20 cellular contexts compared by ENCODE assay signal in the genomic region with DNA sequence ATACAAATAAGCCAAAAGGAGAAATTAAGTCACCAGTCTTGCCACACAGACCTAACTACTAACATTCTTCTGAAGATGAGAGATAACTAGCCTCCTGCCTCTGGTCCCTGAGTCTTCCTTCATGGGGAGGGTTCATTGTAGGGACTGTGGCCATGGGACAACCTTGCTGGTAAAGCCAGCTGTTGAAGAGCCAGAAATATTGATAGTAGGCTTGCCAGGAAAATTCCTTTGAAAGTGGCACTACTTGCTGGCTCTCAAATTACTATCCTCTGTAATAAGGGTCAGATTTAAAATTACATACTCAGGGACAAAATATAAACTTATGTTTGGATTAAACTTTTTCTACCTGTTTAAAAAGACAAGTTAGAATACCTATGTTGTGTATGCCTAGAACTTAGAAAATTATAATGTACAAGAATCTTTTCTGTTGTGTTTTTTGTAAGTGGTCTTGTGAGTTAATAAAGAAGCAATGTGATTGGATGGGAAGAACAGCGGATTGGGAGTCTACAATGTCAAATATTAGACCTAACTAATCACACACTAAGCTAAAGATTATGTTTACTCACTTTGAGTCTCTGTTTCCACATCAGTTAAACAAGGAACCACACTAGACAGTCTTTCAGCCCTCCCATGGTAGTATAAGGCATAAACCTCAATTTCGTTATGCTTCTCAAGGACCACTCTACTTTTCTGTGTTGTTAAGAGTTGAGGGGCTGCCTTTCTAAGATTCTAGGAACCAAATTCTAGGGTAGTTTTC.
DNase-seq lines count a peak whose midpoint lies in the region; ATAC-seq, FAIRE-seq and TF ChIP-seq lines count a peak whose summit lies in the region.
"Had no signal": no experiment of that assay in that cellular context is flagged by ENCODE, and none has a peak within 500 bp of the region (broad histone marks: within the 10 kb centered on the region; RNA-seq: fewer than 3 reads in every experiment).

No MANE protein-coding gene starts in this region.

- H3K9ac ChIP-seq in HepG2 (ENCODE audit: insufficient read depth, low read depth, low read length) = no peak overlapping the region

- peaks cover 0 to 18% of the 10 kb centered on the region in 2 experiments; a peak in 3 of 5 replicates for H3K36me3 ChIP-seq in HepG2 (replicated peaks in 1 of 2; ENCODE audit: control insufficient read depth in 1 of 2, insufficient read depth in 2 of 2, low read length in 2 of 2)
- H3K36me3 ChIP-seq in right lobe of liver = peaks cover 0 to 7% (median under 1%) of the 10 kb centered on the region in 4 donors
- H3K36me3 ChIP-seq in OCI-LY7 (ENCODE audit: insufficient read depth, low read length) = peaks cover 31% of the 10 kb centered on the region
- peaks cover 18% of the 10 kb centered on the region for H3K36me3 ChIP-seq in upper lobe of right lung

- H3K27ac ChIP-seq in HepG2 (ENCODE audit: extremely low read length, insufficient read depth, low read length) (no peak overlapping the region), right lobe of liver (no peak overlapping the region), OCI-LY7 (ENCODE audit: low read depth, low read length, poor library complexity, severe bottlenecking) (no peak overlapping the region), upper lobe of right lung (no peak overlapping the region), dorsolateral prefrontal cortex (no peak overlapping the region)
- H3K27ac ChIP-seq: sigmoid colon had no signal

- H2AFZ ChIP-seq in HepG2 (ENCODE audit: low read length) (no peak overlapping the region), OCI-LY7 (ENCODE audit: low read length) (no peak overlapping the region)

- intact Hi-C loops in HepG2 (cut with micrococcal nuclease; ENCODE audit: unreplicated experiment) = no loop called here
- intact Hi-C loops in right lobe of liver (cut with DNase I) = no loop called here
- intact Hi-C loops in OCI-LY7 (cut with micrococcal nuclease; ENCODE audit: unreplicated experiment) = loop anchor here (2.0 kb wide), 1 partner anchor 17 kb away; no protein-coding TSS in a partner anchor
- intact Hi-C loops in upper lobe of right lung (cut with DNase I) = no loop called here
- intact Hi-C loops in dorsolateral prefrontal cortex (cut with DNase I) = no loop called here

- ATAC-seq in HepG2 (peak; percentile 83), right lobe of liver (no peak), upper lobe of right lung (peak; percentile 79), HG03432 (IDR thresholded peaks at IDR 0.05; ENCODE audit: unreplicated experiment) (no peak)
- ATAC-seq: esophagus mucosa, SK-N-SH treated with all-trans-retinoic acid at 6 μM for 48 hours had no signal

- no peak for TF ChIP-seq RAD21 in HepG2 (CRISPR knock-in tag; IDR thresholded peaks at IDR 0.05)

- peak overlapping the region; percentile 20 for H3K27ac Mint-ChIP-seq in chondrocyte (ENCODE audit: unreplicated experiment)
- H3K27ac Mint-ChIP-seq: mesothelial cell of epicardium had no signal

- DNase-seq in HepG2 (ENCODE audit: low spot score) = peak; percentile 50
- no peak for DNase-seq in right lobe of liver
- DNase-seq in OCI-LY7 (ENCODE audit: low spot score) = no peak
- DNase-seq in chondrocyte (ENCODE audit: low spot score) = no peak
- no peak for DNase-seq in upper lobe of right lung
- no peak for DNase-seq in NCI-H345 treated with DMSO at 0.1 percent for 48 hours (lab: John Stamatoyannopoulos, UW; ENCODE audit: unreplicated experiment)
- DNase-seq in dorsolateral prefrontal cortex = no peak
- DNase-seq: activated gamma-delta T cell; NCI-H2029; NCI-H524; nucleus accumbens; sigmoid colon; stimulated activated CD4-positive, alpha-beta T cell treated with anti-CD3 and anti-CD28 coated beads, Interleukin-2, amount 100 ng/mL, for 48 hours had no signal

- TF ChIP-seq CTCF in HepG2 (CRISPR knock-in tag; IDR thresholded peaks at IDR 0.05) (no peak), right lobe of liver (IDR thresholded peaks at IDR 0.05) (no peak), OCI-LY7 (conservative IDR thresholded peaks at IDR 0.05; ENCODE audit: low read length) (no peak), chondrocyte (IDR thresholded peaks at IDR 0.05) (no peak), upper lobe of right lung (IDR thresholded peaks at IDR 0.05) (no peak), dorsolateral prefrontal cortex (IDR thresholded peaks at IDR 0.05 in 54 of 56, conservative IDR thresholded peaks at IDR 0.05 in 2 of 56; ENCODE audit: low read depth in 1 of 56, partially characterized antibody in 56 of 56) (no peak)

- no peak for TF ChIP-seq POLR2A in HepG2 (IDR thresholded peaks at IDR 0.05; ENCODE audit: insufficient read depth in 1 of 2, low read depth in 2 of 2, low read length in 2 of 2)
- no peak for TF ChIP-seq POLR2A in right lobe of liver (IDR thresholded peaks at IDR 0.05)

- H3K27me3 ChIP-seq in HepG2 (ENCODE audit: control insufficient read depth in 1 of 2, insufficient read depth in 2 of 2, low read length in 2 of 2) (no peaks in the 10 kb centered on the region), right lobe of liver (no peaks in the 10 kb centered on the region), upper lobe of right lung (no peaks in the 10 kb centered on the region), dorsolateral prefrontal cortex (no peaks in the 10 kb centered on the region)
- H3K27me3 ChIP-seq: sigmoid colon had no signal

- in situ Hi-C loops in HepG2 (cut with HindIII; ENCODE audit: extremely low pct_ligation_motif_present, low pct_unique_long_range_greater_than_20kb) = no loop called here

- peak; percentile 73 for FAIRE-seq in HepG2 (lab: Jason Lieb, UNC)
- FAIRE-seq: astrocyte, H54, keratinocyte had no signal

- H3K79me2 ChIP-seq in HepG2 (ENCODE audit: insufficient read depth, low read length) (no peaks in the 10 kb centered on the region), OCI-LY7 (ENCODE audit: insufficient read depth, low read depth, low read length) (no peaks in the 10 kb centered on the region)

- H3K9me3 ChIP-seq in HepG2 (ENCODE audit: low read length) (no peaks in the 10 kb centered on the region), right lobe of liver (no peaks in the 10 kb centered on the region), OCI-LY7 (ENCODE audit: low read length) (no peaks in the 10 kb centered on the region), upper lobe of right lung (no peaks in the 10 kb centered on the region)
- H3K9me3 ChIP-seq: sigmoid colon had no signal

- CTCF ChIA-PET in HepG2 (lab: Yijun Ruan, JAX; ENCODE audit: low intra/inter-chr PET ratio, low total read pairs) = no interaction called here
- CTCF ChIA-PET in OCI-LY7 (lab: Charles Lee; ENCODE audit: unreplicated experiment) = no interaction called here

- POLR2A ChIA-PET in HepG2 (lab: Yijun Ruan, JAX) (interaction anchor here (0.9 to 1.4 kb wide), 3 partner anchors 10 to 20 kb away, joined by 3 to 4 read pairs (median 3); no protein-coding TSS in a partner anchor), OCI-LY7 (lab: Charles Lee) (interaction anchor here (0.6 to 1.5 kb wide), 2 partner anchors 18 to 236 kb away, joined by 4 read pairs; no protein-coding TSS in a partner anchor)

- 76% methylated on average over 2 of the region's 2 CpGs for WGBS in HepG2 (ENCODE audit: low lambda C conversion rate)
- 79% methylated on average over 2 of the region's 2 CpGs for WGBS in right lobe of liver (ENCODE audit: insufficient coverage, low coverage, low lambda C conversion rate, missing lambda C conversion rate)

- peaks cover 6% of the 10 kb centered on the region for H3K36me3 Mint-ChIP-seq in chondrocyte (ENCODE audit: low read depth)

- no peaks in the 10 kb centered on the region for H3K27me3 Mint-ChIP-seq in chondrocyte (ENCODE audit: low read depth)

- H3K4me2 ChIP-seq in HepG2 (ENCODE audit: low read depth, low read length) (no peak overlapping the region), OCI-LY7 (ENCODE audit: low read length) (no peak overlapping the region)

- H4K20me1 ChIP-seq in HepG2 (ENCODE audit: insufficient read depth, low read length) = no peaks in the 10 kb centered on the region
- no peaks in the 10 kb centered on the region for H4K20me1 ChIP-seq in OCI-LY7 (ENCODE audit: insufficient read depth, low read length)

- peaks cover 10% of the 10 kb centered on the region for H3K4me1 Mint-ChIP-seq in chondrocyte (ENCODE audit: low read depth)
- H3K4me1 Mint-ChIP-seq: mesothelial cell of epicardium had no signal

- no peak overlapping the region for H3K4me3 Mint-ChIP-seq in chondrocyte (ENCODE audit: unreplicated experiment)
- H3K4me3 Mint-ChIP-seq: mesothelial cell of epicardium had no signal

- no peaks in the 10 kb centered on the region for H3K9me2 ChIP-seq in OCI-LY7 (ENCODE audit: insufficient read depth, low read length)

- H3K4me3 ChIP-seq in HepG2 (replicated peaks in 1 of 3; ENCODE audit: insufficient read depth in 1 of 3, low read depth in 2 of 3, low read length in 3 of 3) = no peak overlapping the region
- H3K4me3 ChIP-seq in right lobe of liver = no peak overlapping the region
- H3K4me3 ChIP-seq in OCI-LY7 (ENCODE audit: low read depth, low read length, poor library complexity, severe bottlenecking) = no peak overlapping the region
- H3K4me3 ChIP-seq in upper lobe of right lung = no peak overlapping the region
- H3K4me3 ChIP-seq in dorsolateral prefrontal cortex = no peak overlapping the region
- H3K4me3 ChIP-seq: sigmoid colon had no signal

- TF ChIP-seq EP300 in HepG2 (IDR thresholded peaks at IDR 0.05; ENCODE audit: low read depth in 2 of 2, low read length in 2 of 2) = no peak
- no peak for TF ChIP-seq EP300 in HepG2 (CRISPR knock-in tag; IDR thresholded peaks at IDR 0.05; ENCODE audit: borderline replicate concordance)

- peaks cover 16% of the 10 kb centered on the region for H3K4me1 ChIP-seq in HepG2 (ENCODE audit: insufficient read depth, low read length)
- H3K4me1 ChIP-seq in right lobe of liver = no peaks in the 10 kb centered on the region
- H3K4me1 ChIP-seq in OCI-LY7 (ENCODE audit: insufficient read depth, low read length, poor library complexity, severe bottlenecking) = no peaks in the 10 kb centered on the region
- no peaks in the 10 kb centered on the region for H3K4me1 ChIP-seq in upper lobe of right lung
- H3K4me1 ChIP-seq: sigmoid colon had no signal

- no peaks in the 10 kb centered on the region for H3K9me3 Mint-ChIP-seq in chondrocyte (ENCODE audit: low read depth)
- H3K9me3 Mint-ChIP-seq: mesothelial cell of epicardium had no signal

- BruUV-seq in HepG2 (replicated peaks; lab: Mats Ljungman, UMichigan) (no TSS peak), OCI-LY7 (replicated peaks; lab: Mats Ljungman, UMichigan) (TSS peak; percentile 25)

Comparison
In these comparisons a context has a peak if more than half of its experiments do, and no peak if none do; other contexts are left out.
1. ATAC-seq: peak in HepG2 (single experiment) and upper lobe of right lung (single experiment); none in right lobe of liver (0 of 4) and HG03432 (single experiment).